ENCODE assay signal across 11 cellular contexts in genomic region chr7:41579961-41580935, GRCh38.
DNase-seq lines count a peak whose midpoint lies in the region; ATAC-seq, FAIRE-seq and TF ChIP-seq lines count a peak whose summit lies in the region.
"Had no signal": no experiment of that assay in that cellular context is flagged by ENCODE, and none has a peak within 500 bp of the region (broad histone marks: within the 10 kb centered on the region; RNA-seq: fewer than 3 reads in every experiment).

No MANE protein-coding gene starts in this region.

- H3K18ac ChIP-seq in IMR-90 (ENCODE audit: low read depth, low read length) = peak overlapping the region; percentile 45; the same call in 1 of the 2 replicates

- peak; percentile 26 for FAIRE-seq in keratinocyte (lab: Jason Lieb, UNC)

- H3K9ac ChIP-seq in IMR-90 (ENCODE audit: low read depth, low read length) = no peak overlapping the region
- no peak overlapping the region for H3K9ac ChIP-seq in keratinocyte (ENCODE audit: control insufficient read depth, extremely low read depth, insufficient read depth, low read length)

- H3K9me1 ChIP-seq in IMR-90 (ENCODE audit: insufficient read depth, low read length) (peaks cover 18% of the 10 kb centered on the region), keratinocyte (ENCODE audit: control insufficient read depth, extremely low read depth, insufficient read depth, low read length) (no peaks in the 10 kb centered on the region)

- no peak; the same call in 1 of the 2 replicates for TF ChIP-seq RAD21 in IMR-90 (IDR thresholded peaks at IDR 0.05; ENCODE audit: low read length)

- peak overlapping the region; percentile 89 for H2BK20ac ChIP-seq in IMR-90 (ENCODE audit: low read depth, low read length)

- 0 out of 2 replicates have a peak overlapping the region, but pooled peaks have one; percentile 44 for H3K56ac ChIP-seq in IMR-90 (ENCODE audit: extremely low read depth, insufficient read depth, low read length)

- peak overlapping the region; percentile 48; the same call in 1 of the 2 replicates for H4K91ac ChIP-seq in IMR-90 (ENCODE audit: insufficient read depth, low read depth, low read length)

- 0 out of 2 replicates have a peak overlapping the region, but pooled peaks have one; percentile 89 for H3K14ac ChIP-seq in IMR-90 (replicated peaks; ENCODE audit: low read depth, low read length)

- H2BK5ac ChIP-seq in IMR-90 (ENCODE audit: low read depth, low read length, poor library complexity, severe bottlenecking) = peak overlapping the region; percentile 68

- peak overlapping the region; percentile 68 for H2AK5ac ChIP-seq in IMR-90 (ENCODE audit: low read depth, low read length)

- H3K79me1 ChIP-seq in IMR-90 (ENCODE audit: low read depth in 1 of 2, low read length in 2 of 2) = peaks cover 0 to 28% of the 10 kb centered on the region in 2 experiments; a peak in 2 of 4 replicates

- peak; percentile 94 for DNase-seq in AG04449 (ENCODE audit: low read depth, low spot score)
- peak; percentile 96 for DNase-seq in IMR-90
- DNase-seq in astrocyte of the hippocampus (ENCODE audit: low read depth, low spot score) = peak; percentile 90
- DNase-seq in keratinocyte (ENCODE audit: low read depth, low spot score) = peak; percentile 17
- DNase-seq in testis = no peak
- no peak for DNase-seq in HK-2 (ENCODE audit: unreplicated experiment)
- DNase-seq in DMS114 treated with DMSO at 0.1 percent for 48 hours (lab: John Stamatoyannopoulos, UW; ENCODE audit: unreplicated experiment) = no peak
- DNase-seq: naive thymus-derived CD4-positive, alpha-beta T cell; NCI-H1092; RPMI8226 had no signal

- H2AK9ac ChIP-seq in IMR-90 (replicated peaks; ENCODE audit: low read depth, low read length, poor library complexity) = no peak overlapping the region

- WGBS in IMR-90 (ENCODE audit: extremely low coverage in 2 of 2, insufficient read length in 1 of 2), 2 experiments = no CpG with 5 or more reads among the region's 3 CpGs
- WGBS in testis, 2 donors = 78 to 86% methylated on average over 3 of the region's 3 CpGs

- H2AFZ ChIP-seq in IMR-90 (replicated peaks; ENCODE audit: low read length, poor library complexity) = no peak overlapping the region
- no peak overlapping the region for H2AFZ ChIP-seq in keratinocyte (ENCODE audit: control insufficient read depth, low read length)

- ATAC-seq in IMR-90 (ENCODE audit: low read depth) = peak; percentile 82
- no peak for ATAC-seq in GM18870 (IDR thresholded peaks at IDR 0.05; ENCODE audit: unreplicated experiment)
- ATAC-seq: naive thymus-derived CD4-positive, alpha-beta T cell had no signal

- CTCF ChIA-PET in AG04449 (lab: Yijun Ruan, JAX) (interaction anchor here (0.7 to 2.5 kb wide), 5 partner anchors 10 to 126 kb away, joined by 3 to 10 read pairs (median 3); no protein-coding TSS in a partner anchor), IMR-90 (lab: Yijun Ruan, JAX) (interaction anchor here (1.7 kb wide), 1 partner anchor 125 kb away, joined by 5 read pairs; no protein-coding TSS in a partner anchor)

- peak overlapping the region; percentile 22; the same call in 1 of the 3 replicates for H2BK15ac ChIP-seq in IMR-90 (ENCODE audit: low read depth, low read length)

- dilution Hi-C loops in IMR-90 (cut with HindIII; ENCODE audit: low sequenced_read_pairs, unreplicated experiment) = no loop called here
- dilution Hi-C loops in keratinocyte (cut with MboI; ENCODE audit: extremely low pct_ligation_motif_present, low sequenced_read_pairs) = no loop called here

- no TSS peak for BruUV-seq in IMR-90 (replicated peaks; lab: Mats Ljungman, UMichigan)

- H2BK120ac ChIP-seq in IMR-90 (ENCODE audit: low read depth, low read length) = peak overlapping the region; percentile 91

- H3K9me3 ChIP-seq in IMR-90 (ENCODE audit: control insufficient read depth, insufficient read depth, low read length) (no peaks in the 10 kb centered on the region), keratinocyte (ENCODE audit: control insufficient read depth, low read depth, low read length) (no peaks in the 10 kb centered on the region), testis (no peaks in the 10 kb centered on the region)

- H3K27ac ChIP-seq in IMR-90 (ENCODE audit: insufficient read depth, low read length) = no peak overlapping the region; the same call in 1 of the 2 replicates
- H3K27ac ChIP-seq in keratinocyte (ENCODE audit: control insufficient read depth, insufficient read depth, low read length) = peak overlapping the region; percentile 10
- no peak overlapping the region for H3K27ac ChIP-seq in testis

- TF ChIP-seq POLR2A in IMR-90 (IDR thresholded peaks at IDR 0.05; ENCODE audit: low read depth, low read length) = no peak
- no peak for TF ChIP-seq POLR2A in testis (IDR thresholded peaks at IDR 0.05)

- no peaks in the 10 kb centered on the region for H3K79me2 ChIP-seq in keratinocyte (ENCODE audit: control insufficient read depth, insufficient read depth, low read length)

- H3K27me3 ChIP-seq in IMR-90 (ENCODE audit: control insufficient read depth, insufficient read depth, low read length) (no peaks in the 10 kb centered on the region), keratinocyte (ENCODE audit: control insufficient read depth, extremely low read depth, insufficient read depth, low read length) (no peaks in the 10 kb centered on the region), testis (no peaks in the 10 kb centered on the region)

- H3K4me2 ChIP-seq in IMR-90 (ENCODE audit: low read depth, low read length) (peak overlapping the region; percentile 57; the same call in 1 of the 2 replicates), keratinocyte (ENCODE audit: control insufficient read depth, extremely low read depth, insufficient read depth, low read depth, low read length) (no peak overlapping the region)

- H4K8ac ChIP-seq in IMR-90 (ENCODE audit: low read depth in 2 of 2, low read length in 2 of 2) = peak overlapping the region in 1 of 2 experiments; percentile 63; a peak in 2 of 4 replicates

- POLR2A ChIA-PET in AG04449 (lab: Yijun Ruan, JAX) = interaction anchor here (0.6 to 1.4 kb wide), 7 partner anchors 57 to 1388 kb away, joined by 3 to 5 read pairs (median 4); no protein-coding TSS in a partner anchor
- POLR2A ChIA-PET in IMR-90 (lab: Charles Lee; ENCODE audit: unreplicated experiment) = no interaction called here

- H3K23ac ChIP-seq in IMR-90 (ENCODE audit: low read depth, low read length) = peak overlapping the region; percentile 66; the same call in 1 of the 2 replicates

- H4K5ac ChIP-seq in IMR-90 (ENCODE audit: low read depth, low read length) = peak overlapping the region; percentile 39; the same call in 1 of the 2 replicates

- intact Hi-C loops in IMR-90 (cut with micrococcal nuclease) (no loop called here), testis (cut with DNase I; ENCODE audit: low total_unique reads) (no loop called here)

- H3K4ac ChIP-seq in IMR-90 (ENCODE audit: low read depth, low read length) = peak overlapping the region; percentile 92

- H3K4me1 ChIP-seq in IMR-90 (ENCODE audit: control insufficient read depth, insufficient read depth, low read length) (peaks cover 12% of the 10 kb centered on the region; the same call in 1 of the 2 replicates), keratinocyte (ENCODE audit: control insufficient read depth, extremely low read depth, insufficient read depth, low read length) (peaks cover 23% of the 10 kb centered on the region), testis (no peaks in the 10 kb centered on the region)

- H3K4me3 ChIP-seq in AG04449 (ENCODE audit: low read depth, low read length) (no peak overlapping the region), IMR-90 (ENCODE audit: insufficient read depth, low read depth, low read length) (no peak overlapping the region), keratinocyte (ENCODE audit: control insufficient read depth in 2 of 3, extremely low read depth in 1 of 3, insufficient read depth in 2 of 3, low read depth in 1 of 3, low read length in 3 of 3) (no peak overlapping the region), testis (no peak overlapping the region)

- TF ChIP-seq CTCF in AG04449 (IDR thresholded peaks at IDR 0.05; ENCODE audit: insufficient read depth, low read length, missing control alignments) (no peak), IMR-90 (conservative IDR thresholded peaks at IDR 0.05; ENCODE audit: low read depth, low read length) (no peak), keratinocyte (optimal IDR thresholded peaks at IDR 0.05 in 1 of 3, IDR thresholded peaks at IDR 0.05 in 1 of 3, conservative IDR thresholded peaks at IDR 0.05 in 1 of 3; ENCODE audit: extremely low read depth in 1 of 3, insufficient read depth in 2 of 3, low read length in 3 of 3) (no peak), testis (IDR thresholded peaks at IDR 0.05) (no peak)

- H4K20me1 ChIP-seq in IMR-90 (ENCODE audit: insufficient read depth, low read length) (no peaks in the 10 kb centered on the region), keratinocyte (ENCODE audit: control insufficient read depth, extremely low read depth, insufficient read depth, low read length) (no peaks in the 10 kb centered on the region)

- H3K36me3 ChIP-seq in IMR-90 (ENCODE audit: control insufficient read depth, insufficient read depth, low read length) (no peaks in the 10 kb centered on the region), keratinocyte (ENCODE audit: control insufficient read depth in 2 of 2, extremely low read depth in 1 of 2, insufficient read depth in 2 of 2, low read length in 2 of 2) (no peaks in the 10 kb centered on the region), testis (ENCODE audit: low read depth, missing control alignments) (no peaks in the 10 kb centered on the region)

- in situ Hi-C loops in IMR-90 (cut with MboI; ENCODE audit: low sequenced_read_pairs) = no loop called here

TF ChIP-seq in IMR-90, 13 proteins besides CTCF, POLR2A, EP300 and RAD21:
- no peak for TF ChIP-seq USF2 (IDR thresholded peaks at IDR 0.05; ENCODE audit: low read depth, low read length)
- peak; percentile 30; the same call in 1 of the 2 replicates for TF ChIP-seq FOS (IDR thresholded peaks at IDR 0.05; ENCODE audit: low read depth, low read length)

Comparison
In these comparisons a context has a peak if more than half of its experiments do, and no peak if none do; other contexts are left out.
1. DNase-seq: peak in AG04449 (single experiment), IMR-90 (single experiment), astrocyte of the hippocampus (single experiment) and keratinocyte (single experiment); none in testis (single experiment), HK-2 (single experiment) and DMS114 treated with DMSO at 0.1 percent for 48 hours (single experiment).